In the genomic region with DNA sequence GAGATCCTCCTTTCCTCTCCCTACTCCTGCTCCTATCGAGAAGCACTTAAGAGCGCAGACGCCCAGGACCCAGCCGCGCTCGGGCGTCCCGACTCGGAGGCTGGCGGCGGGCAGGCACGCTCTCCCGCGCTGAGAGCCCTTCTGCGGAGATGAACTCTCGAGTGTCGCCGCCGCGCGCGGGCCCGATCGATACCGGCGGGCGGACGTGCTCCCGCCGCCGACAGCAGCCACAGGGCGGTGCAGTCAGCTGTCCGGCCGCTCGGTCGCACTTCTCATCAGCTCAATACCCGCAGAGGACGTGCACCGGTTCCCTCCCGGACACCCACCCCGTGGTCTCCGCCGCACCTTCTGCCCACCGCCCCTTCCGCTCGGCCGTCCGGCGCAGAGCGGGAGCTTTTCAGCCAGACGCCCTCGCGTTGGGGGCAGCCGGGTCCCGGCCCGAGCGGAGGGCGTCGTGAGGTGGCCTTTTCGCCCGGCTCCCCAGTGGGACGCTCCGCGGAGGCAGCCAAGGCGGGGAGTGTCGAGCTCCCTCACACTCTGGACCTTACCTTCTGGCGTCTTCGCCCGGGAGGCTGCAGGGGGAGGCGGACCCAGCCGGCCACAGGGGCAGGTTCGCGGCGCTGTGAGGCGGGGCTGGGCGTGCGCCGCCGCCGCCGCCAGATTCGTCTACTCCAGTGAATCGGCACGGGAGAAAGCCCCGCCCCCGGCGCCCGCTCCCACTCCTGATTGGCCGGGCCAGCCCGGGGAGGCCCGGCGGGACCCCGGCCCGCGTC, we compare ENCODE assay signal across 8 cellular contexts. TPM values are rescaled to one million over a fixed set of nuclear protein-coding genes. Genes with fewer than 3 reads are reported as not detected.
DNase-seq lines count a peak whose midpoint lies in the region; ATAC-seq lines count a peak whose summit lies in the region.

No MANE protein-coding gene starts in this region.

- no peaks in the 10 kb centered on the region for H3K9me3 Mint-ChIP-seq in activated CD4-positive, alpha-beta T cell treated with anti-CD3 and anti-CD28 coated beads, Interleukin-2, amount 10 ng/mL, durations not matched to agents 7 days and 5 days
- no peaks in the 10 kb centered on the region for H3K9me3 Mint-ChIP-seq in memory B cell

- H3K4me1 Mint-ChIP-seq in activated CD4-positive, alpha-beta T cell treated with anti-CD3 and anti-CD28 coated beads, Interleukin-2, amount 10 ng/mL, durations not matched to agents 7 days and 5 days, result peaks cover 14% of the 10 kb centered on the region
- peaks cover 6% of the 10 kb centered on the region for H3K4me1 Mint-ChIP-seq in memory B cell

- peaks cover 67% of the 10 kb centered on the region for H3K27me3 Mint-ChIP-seq in activated CD4-positive, alpha-beta T cell treated with anti-CD3 and anti-CD28 coated beads, Interleukin-2, amount 10 ng/mL, durations not matched to agents 7 days and 5 days
- peaks cover 18% of the 10 kb centered on the region for H3K27me3 Mint-ChIP-seq in memory B cell

- CTCF ChIA-PET in activated CD4-positive, alpha-beta T cell treated with anti-CD3 and anti-CD28 coated beads, Interleukin-2, amount 10 ng/mL, durations not matched to agents 7 days and 5 days (lab: Charles Lee), result interaction anchor here (0.9 to 1.6 kb wide), 3 partner anchors 28 to 84 kb away, joined by 3 read pairs; no protein-coding TSS in a partner anchor

- no peak overlapping the region for H3K27ac Mint-ChIP-seq in activated CD4-positive, alpha-beta T cell treated with anti-CD3 and anti-CD28 coated beads, Interleukin-2, amount 10 ng/mL, durations not matched to agents 7 days and 5 days
- H3K27ac Mint-ChIP-seq in memory B cell, result no peak overlapping the region

- H3K36me3 Mint-ChIP-seq in activated CD4-positive, alpha-beta T cell treated with anti-CD3 and anti-CD28 coated beads, Interleukin-2, amount 10 ng/mL, durations not matched to agents 7 days and 5 days (ENCODE audit: low read depth), result no peaks in the 10 kb centered on the region
- H3K36me3 Mint-ChIP-seq in memory B cell, result peaks cover 3% of the 10 kb centered on the region

- DNase-seq in A172 (ENCODE audit: low spot score) (peak; percentile 47), NCI-H2171 treated with DMSO at 0.1 percent for 48 hours (lab: John Stamatoyannopoulos, UW) (peak; percentile 66), ecto neural progenitor cell (ENCODE audit: low spot score) (peak; percentile 94), memory B cell (ENCODE audit: low spot score in 2 of 2) (peak; percentile 21 to 32)
- peak; percentile 71 for DNase-seq in activated CD4-positive, alpha-beta T cell treated with anti-CD3 and anti-CD28 coated beads, Interleukin-2, amount 10 ng/mL, durations not matched to agents 7 days and 5 days
- DNase-seq in stimulated activated CD8-positive, alpha-beta memory T cell treated with anti-CD3 and anti-CD28 coated beads, Interleukin-15, amount 100 ng/mL, for 1 hour (ENCODE audit: low read depth), result peak; percentile 23

- ATAC-seq in GM18858 (IDR thresholded peaks at IDR 0.05; ENCODE audit: unreplicated experiment), result peak; percentile 67
- ATAC-seq in HG03064 (IDR thresholded peaks at IDR 0.05; ENCODE audit: low read depth, unreplicated experiment), result peak; percentile 67
- ATAC-seq in memory B cell (ENCODE audit: low read depth), result peak; percentile 62

- POLR2A ChIA-PET in activated CD4-positive, alpha-beta T cell treated with anti-CD3 and anti-CD28 coated beads, Interleukin-2, amount 10 ng/mL, durations not matched to agents 7 days and 5 days (lab: Charles Lee), result no interaction called here

- H3K4me3 Mint-ChIP-seq in activated CD4-positive, alpha-beta T cell treated with anti-CD3 and anti-CD28 coated beads, Interleukin-2, amount 10 ng/mL, durations not matched to agents 7 days and 5 days, result peak overlapping the region; percentile 35
- H3K4me3 Mint-ChIP-seq in memory B cell, result peak overlapping the region; percentile 80

RNA-seq across cellular contexts. Expression of a gene that starts 0.4 kb away (rescaled TPM):
- 0.10 and 0.17 TPM in 2 replicates for total RNA-seq in A172 (2014; rRNA removed; shearing (Covaris generic))
- not detected for total RNA-seq in activated CD4-positive, alpha-beta T cell treated with anti-CD3 and anti-CD28 coated beads, Interleukin-2, amount 10 ng/mL, durations not matched to agents 7 days and 5 days

Comparison
In these comparisons a context has a peak if more than half of its experiments do, and no peak if none do; other contexts are left out.
1. Peak in every context shown above with its lines: DNase-seq and ATAC-seq.
2. DNase-seq: peak in every context shown above with its lines; median percentile 94 in ecto neural progenitor cell; 71 in activated CD4-positive, alpha-beta T cell treated with anti-CD3 and anti-CD28 coated beads, Interleukin-2, amount 10 ng/mL, durations not matched to agents 7 days and 5 days; 66 in NCI-H2171 treated with DMSO at 0.1 percent for 48 hours; 47 in A172; 26 in memory B cell; 23 in stimulated activated CD8-positive, alpha-beta memory T cell treated with anti-CD3 and anti-CD28 coated beads, Interleukin-15, amount 100 ng/mL, for 1 hour.